ENCODE assay signal across 1 cellular context in genomic region chr15:65904301-65904700, GRCh38.
TF ChIP-seq lines count a peak whose summit lies in the region.

No MANE protein-coding gene starts in this region.

TF ChIP-seq in K562, 482 proteins besides CTCF, POLR2A, EP300 and RAD21 (continued from another document and continues in another):
- TF ChIP-seq USF2 (CRISPR knock-in tag; IDR thresholded peaks at IDR 0.05) = no peak
- TF ChIP-seq ZNF740 (CRISPR knock-in tag; IDR thresholded peaks at IDR 0.05) = no peak
- no peak for TF ChIP-seq ZNF740 (tag; IDR thresholded peaks at IDR 0.05)
- TF ChIP-seq XRCC3 (IDR thresholded peaks at IDR 0.05) = no peak
- TF ChIP-seq BRD4 (IDR thresholded peaks at IDR 0.05) = no peak
- TF ChIP-seq HDAC1 (IDR thresholded peaks at IDR 0.05) = no peak
- no peak for TF ChIP-seq BHLHE40 (IDR thresholded peaks at IDR 0.05; ENCODE audit: low read length)
- TF ChIP-seq BACH1 (tag; IDR thresholded peaks at IDR 0.05) = no peak
- TF ChIP-seq ZNF655 (CRISPR knock-in tag; IDR thresholded peaks at IDR 0.05) = no peak
- no peak for TF ChIP-seq CREB3L1 (IDR thresholded peaks at IDR 0.05; ENCODE audit: borderline replicate concordance, low read depth)
- TF ChIP-seq TEAD4 (IDR thresholded peaks at IDR 0.05; ENCODE audit: low read length) = no peak
- TF ChIP-seq TEAD4 (CRISPR knock-in tag; IDR thresholded peaks at IDR 0.05; ENCODE audit: borderline replicate concordance) = no peak
- no peak for TF ChIP-seq GTF2F1 (IDR thresholded peaks at IDR 0.05; ENCODE audit: low read depth, low read length)
- TF ChIP-seq MNT (conservative IDR thresholded peaks at IDR 0.05) = no peak
- TF ChIP-seq BCL6 (CRISPR knock-in tag; IDR thresholded peaks at IDR 0.05) = no peak
- 0 out of 2 replicates have a peak, but pooled peaks have one; percentile 24 for TF ChIP-seq ZNF431 (CRISPR knock-in tag; IDR thresholded peaks at IDR 0.05)
- TF ChIP-seq MLX (CRISPR knock-in tag; conservative IDR thresholded peaks at IDR 0.05) = no peak
- TF ChIP-seq U2AF1 (optimal IDR thresholded peaks at IDR 0.05; ENCODE audit: low read depth, low read length) = no peak
- no peak for TF ChIP-seq AFF4 (CRISPR knock-in tag; IDR thresholded peaks at IDR 0.05)
- no peak for TF ChIP-seq ZNF511 (CRISPR knock-in tag; IDR thresholded peaks at IDR 0.05)
- no peak for TF ChIP-seq CHAMP1 (IDR thresholded peaks at IDR 0.05)
- no peak for TF ChIP-seq ZNF639 (CRISPR knock-in tag; conservative IDR thresholded peaks at IDR 0.05 in 1 of 2, IDR thresholded peaks at IDR 0.05 in 1 of 2)
- TF ChIP-seq THAP7 (CRISPR knock-in tag; IDR thresholded peaks at IDR 0.05) = no peak
- TF ChIP-seq RFX7 (CRISPR knock-in tag; IDR thresholded peaks at IDR 0.05) = no peak
- no peak for TF ChIP-seq NR0B1 (IDR thresholded peaks at IDR 0.05; ENCODE audit: partially characterized antibody)
- no peak for TF ChIP-seq ILF3 (IDR thresholded peaks at IDR 0.05; ENCODE audit: borderline replicate concordance)
- TF ChIP-seq ZBTB34 (CRISPR knock-in tag; IDR thresholded peaks at IDR 0.05) = no peak
- TF ChIP-seq TGIF2 (CRISPR knock-in tag; IDR thresholded peaks at IDR 0.05) = no peak
- peak; percentile 70; the same call in 1 of the 2 replicates for TF ChIP-seq DPF2 (IDR thresholded peaks at IDR 0.05)
- TF ChIP-seq DNMT1 (IDR thresholded peaks at IDR 0.05) = no peak
- TF ChIP-seq CEBPB (tag; IDR thresholded peaks at IDR 0.05) = no peak
- TF ChIP-seq ZNF197 (CRISPR knock-in tag; IDR thresholded peaks at IDR 0.05; ENCODE audit: low read depth) = no peak
- no peak for TF ChIP-seq HNRNPK (IDR thresholded peaks at IDR 0.05; ENCODE audit: low read depth, low read length, poor library complexity, severe bottlenecking)
- no peak for TF ChIP-seq ZKSCAN1 (IDR thresholded peaks at IDR 0.05; ENCODE audit: low read depth, low read length)
- TF ChIP-seq HCFC1 (IDR thresholded peaks at IDR 0.05; ENCODE audit: low read depth, low read length) = no peak
- TF ChIP-seq ZEB2 (IDR thresholded peaks at IDR 0.05) = no peak
- TF ChIP-seq TBL1XR1 (IDR thresholded peaks at IDR 0.05; ENCODE audit: low read length in 2 of 2) = no peak
- TF ChIP-seq FOXJ3 (CRISPR knock-in tag; IDR thresholded peaks at IDR 0.05) = no peak
- TF ChIP-seq ZNF263 (CRISPR knock-in tag; IDR thresholded peaks at IDR 0.05; ENCODE audit: borderline replicate concordance) = 0 out of 2 replicates have a peak, but pooled peaks have one; percentile 30
- no peak for TF ChIP-seq SRSF9 (IDR thresholded peaks at IDR 0.05; ENCODE audit: borderline replicate concordance, low read depth, low read length)
- no peak for TF ChIP-seq JUN (IDR thresholded peaks at IDR 0.05; ENCODE audit: borderline replicate concordance, low read depth, low read length)
- no peak for TF ChIP-seq JUN (CRISPR knock-in tag; IDR thresholded peaks at IDR 0.05; ENCODE audit: borderline replicate concordance)
- TF ChIP-seq NCOA4 (IDR thresholded peaks at IDR 0.05; ENCODE audit: partially characterized antibody) = no peak
- TF ChIP-seq SOX6 (IDR thresholded peaks at IDR 0.05) = peak; percentile 65
- TF ChIP-seq MED1 (CRISPR knock-in tag; IDR thresholded peaks at IDR 0.05; ENCODE audit: borderline replicate concordance) = no peak
